Comparison of ENCODE assay signal across 22 cellular contexts in genomic region chr2:218051908-218052307, GRCh38. TPM values are rescaled to one million over a fixed set of nuclear protein-coding genes. Genes with fewer than 3 reads are reported as not detected.
DNase-seq lines count a peak whose midpoint lies in the region; FAIRE-seq and TF ChIP-seq lines count a peak whose summit lies in the region.
"Had no signal": no experiment of that assay in that cellular context is flagged by ENCODE, and none has a peak within 500 bp of the region (broad histone marks: within the 10 kb centered on the region; RNA-seq: fewer than 3 reads in every experiment).

No MANE protein-coding gene starts in this region.

- TF ChIP-seq EP300 in H1 (IDR thresholded peaks at IDR 0.05; ENCODE audit: borderline replicate concordance in 1 of 2, low read depth in 2 of 2, low read length in 2 of 2) = no peak

- no peaks in the 10 kb centered on the region for H3F3A ChIP-seq in GM23248 (ENCODE audit: insufficient read depth)

- H4K91ac ChIP-seq in H1 (replicated peaks; ENCODE audit: insufficient read length, low read length) = no peak overlapping the region

- no peak overlapping the region for H2AK5ac ChIP-seq in H1 (ENCODE audit: low read depth, low read length)

- H4K8ac ChIP-seq in H1 (ENCODE audit: extremely low read depth, insufficient read depth, low read length) = no peak overlapping the region

- H2BK12ac ChIP-seq in H1 (ENCODE audit: low read depth, low read length) = no peak overlapping the region

- H4K5ac ChIP-seq in H1 (ENCODE audit: insufficient read length, low read depth, low read length) = no peak overlapping the region

- TF ChIP-seq CTCF in OCI-LY3 (IDR thresholded peaks at IDR 0.05; ENCODE audit: low read depth, low read length) (no peak), H1 (IDR thresholded peaks at IDR 0.05; ENCODE audit: control extremely low read depth in 1 of 3, insufficient read depth in 1 of 3, low read depth in 1 of 3, low read length in 3 of 3) (no peak)

- peak overlapping the region; percentile 90 for H2AFZ ChIP-seq in OCI-LY3 (ENCODE audit: low read depth, low read length)
- no peak overlapping the region for H2AFZ ChIP-seq in H1 (ENCODE audit: low read length)
- H2AFZ ChIP-seq in GM23248 = no peak overlapping the region

- WGBS in H1 (ENCODE audit: extremely low coverage in 1 of 2, insufficient coverage in 1 of 2, insufficient read length in 1 of 2, insufficient replicate concordance in 2 of 2, low coverage in 1 of 2, low lambda C conversion rate in 2 of 2, missing lambda C conversion rate in 1 of 2), 2 experiments = 87% methylated on average over 3 of the region's 3 CpGs; no CpG with 5 or more reads in 1 of the 2 experiments
- WGBS in GM23248 (ENCODE audit: low coverage in 1 of 2, low lambda C conversion rate in 2 of 2, missing lambda C conversion rate in 2 of 2), 2 experiments = 63 to 66% methylated on average over 3 of the region's 3 CpGs

- H3K56ac ChIP-seq in H1 (replicated peaks; ENCODE audit: insufficient read length, low read depth, low read length) = no peak overlapping the region

- no peaks in the 10 kb centered on the region for H3K79me1 ChIP-seq in H1 (ENCODE audit: low read depth, low read length)

- H3K36me3 ChIP-seq in OCI-LY3 (replicated peaks; ENCODE audit: low read depth, low read length) (no peaks in the 10 kb centered on the region), H1 (ENCODE audit: control insufficient read depth in 2 of 4, insufficient read depth in 4 of 4, low read length in 3 of 4) (no peaks in the 10 kb centered on the region), GM23248 (ENCODE audit: low read depth) (no peaks in the 10 kb centered on the region)
- H3K36me3 ChIP-seq: BLaER1 had no signal

- H3K4me3 ChIP-seq in OCI-LY3 (ENCODE audit: low read length) (no peak overlapping the region), H1 (ENCODE audit: extremely low read depth in 1 of 4, insufficient read depth in 2 of 4, low read depth in 3 of 4, low read length in 4 of 4) (no peak overlapping the region), GM23248 (no peak overlapping the region)
- H3K4me3 ChIP-seq: BLaER1 had no signal

- H3K4me2 ChIP-seq in OCI-LY3 (ENCODE audit: low read length) = peak overlapping the region; percentile 22; the same call in 1 of the 2 replicates
- no peak overlapping the region for H3K4me2 ChIP-seq in H1 (ENCODE audit: insufficient read depth in 1 of 2, low read depth in 2 of 2, low read length in 2 of 2)
- H3K4me2 ChIP-seq in GM23248 (ENCODE audit: unreplicated experiment) = no peak overlapping the region
- H3K4me2 ChIP-seq: BLaER1 had no signal

- peak; percentile 28 for FAIRE-seq in H1 (lab: Jason Lieb, UNC)
- FAIRE-seq: G401.6, GM12892, GM19239 had no signal

- POLR2A ChIA-PET in H1 (lab: Charles Lee; ENCODE audit: partially characterized antibody) = no interaction called here

- H3K9me2 ChIP-seq in GM23248 (ENCODE audit: insufficient read depth) = no peaks in the 10 kb centered on the region

- H2BK20ac ChIP-seq in H1 (ENCODE audit: low read length) = no peak overlapping the region

- no peak overlapping the region for H3K23ac ChIP-seq in H1 (ENCODE audit: insufficient read length)

- H3K14ac ChIP-seq in H1 (ENCODE audit: insufficient read length) = no peak overlapping the region

- no peak overlapping the region for H3K18ac ChIP-seq in H1 (ENCODE audit: extremely low read depth, low read length)

- DNase-seq in AG20443 (ENCODE audit: low spot score) (peak; percentile 1), EH (ENCODE audit: low read depth) (peak; percentile 15), H1 (ENCODE audit: low read depth in 1 of 2, low spot score in 2 of 2) (no peak), NCI-H748 treated with DMSO at 0.1 percent for 48 hours (lab: John Stamatoyannopoulos, UW) (no peak), DMS153 treated with DMSO at 0.1 percent for 48 hours (lab: John Stamatoyannopoulos, UW; ENCODE audit: unreplicated experiment) (no peak), EL (no peak), GM23248 (no peak)
- DNase-seq: Caco-2; CD4-positive, CD25-positive, alpha-beta regulatory T cell; CD8-positive, alpha-beta T cell; DMS153; DMS79; H9 had no signal

- H4K20me1 ChIP-seq in OCI-LY3 (ENCODE audit: insufficient read depth, low read length) (no peaks in the 10 kb centered on the region), H1 (replicated peaks in 1 of 2; ENCODE audit: control insufficient read depth in 1 of 2, insufficient read depth in 2 of 2, low read length in 2 of 2) (no peaks in the 10 kb centered on the region), GM23248 (ENCODE audit: insufficient read depth) (no peaks in the 10 kb centered on the region)
- H4K20me1 ChIP-seq: BLaER1 had no signal

- H3K27me3 ChIP-seq in OCI-LY3 (ENCODE audit: low read depth, low read length) (no peaks in the 10 kb centered on the region), H1 (replicated peaks in 1 of 4; ENCODE audit: control insufficient read depth in 3 of 4, extremely low read depth in 1 of 4, insufficient read depth in 3 of 4, low read length in 3 of 4) (no peaks in the 10 kb centered on the region), GM23248 (replicated peaks; ENCODE audit: insufficient read depth) (peaks cover 86% of the 10 kb centered on the region)
- H3K27me3 ChIP-seq: BLaER1 had no signal

- H3K9ac ChIP-seq in OCI-LY3 (ENCODE audit: low read length) (no peak overlapping the region), H1 (replicated peaks in 1 of 4; ENCODE audit: extremely low read depth in 1 of 4, low read depth in 3 of 4, low read length in 3 of 4) (no peak overlapping the region), GM23248 (no peak overlapping the region)
- H3K9ac ChIP-seq: BLaER1 had no signal

- TF ChIP-seq POLR2A in H1 (IDR thresholded peaks at IDR 0.05; ENCODE audit: control extremely low read depth in 1 of 2, low read depth in 2 of 2, low read length in 2 of 2) = no peak

- H3K9me3 ChIP-seq in OCI-LY3 (ENCODE audit: insufficient read depth, low read length) = no peaks in the 10 kb centered on the region
- H3K9me3 ChIP-seq in H1 (ENCODE audit: insufficient read depth in 2 of 2, low read depth in 1 of 2, low read length in 1 of 2) = no peaks in the 10 kb centered on the region
- H3K9me3 ChIP-seq in GM23248 (ENCODE audit: low read depth) = peaks cover 2% of the 10 kb centered on the region
- H3K9me3 ChIP-seq: Caco-2 had no signal

- no peak for TF ChIP-seq RAD21 in H1 (IDR thresholded peaks at IDR 0.05 in 1 of 2, conservative IDR thresholded peaks at IDR 0.05 in 1 of 2; ENCODE audit: low read depth in 2 of 2, low read length in 2 of 2)

- CTCF ChIA-PET in H1 (lab: Charles Lee; ENCODE audit: partially characterized antibody) = interaction anchor here (0.7 to 2.2 kb wide), 2 partner anchors 16 to 266 kb away, joined by 4 to 8 read pairs; no protein-coding TSS in a partner anchor

- peaks cover 18% of the 10 kb centered on the region for H3K4me1 ChIP-seq in OCI-LY3 (ENCODE audit: low read length)
- no peaks in the 10 kb centered on the region for H3K4me1 ChIP-seq in H1 (replicated peaks in 1 of 4; ENCODE audit: control insufficient read depth in 3 of 4, insufficient read depth in 4 of 4, low read length in 3 of 4)
- no peaks in the 10 kb centered on the region for H3K4me1 ChIP-seq in GM23248 (ENCODE audit: insufficient read depth)
- H3K4me1 ChIP-seq: BLaER1, Caco-2 had no signal

- no peak overlapping the region for H3K4ac ChIP-seq in H1 (replicated peaks; ENCODE audit: insufficient read length, low read depth, low read length)

- no peaks in the 10 kb centered on the region for H3K23me2 ChIP-seq in H1 (ENCODE audit: low read depth, low read length)

- H2BK15ac ChIP-seq in H1 (ENCODE audit: low read length) = no peak overlapping the region

- no peak overlapping the region for H2BK120ac ChIP-seq in H1 (replicated peaks; ENCODE audit: low read depth, low read length)

- no peak overlapping the region for H3K27ac ChIP-seq in OCI-LY3 (ENCODE audit: low read length)
- 0 out of 2 replicates have a peak overlapping the region, but pooled peaks have one; percentile 32 for H3K27ac ChIP-seq in H1 (ENCODE audit: low read depth, low read length)
- H3K27ac ChIP-seq in GM23248 = no peak overlapping the region
- H3K27ac ChIP-seq: BLaER1, C4-2B had no signal

- in situ Hi-C loops in GM23248 (cut with MboI) = no loop called here

- no peak overlapping the region for H2BK5ac ChIP-seq in H1 (ENCODE audit: low read depth, low read length)

- H3K79me2 ChIP-seq in OCI-LY3 (ENCODE audit: low read length) (no peaks in the 10 kb centered on the region), H1 (ENCODE audit: control insufficient read depth in 1 of 2, insufficient read depth in 2 of 2, low read length in 2 of 2) (no peaks in the 10 kb centered on the region), GM23248 (ENCODE audit: insufficient read depth) (no peaks in the 10 kb centered on the region)

TF ChIP-seq in H1, 55 proteins besides CTCF, POLR2A, EP300 and RAD21 (continues in another document):
- TF ChIP-seq CREB1 (IDR thresholded peaks at IDR 0.05) = no peak
- TF ChIP-seq HDAC6 (IDR thresholded peaks at IDR 0.05; ENCODE audit: low read depth, low read length) = no peak
- no peak for TF ChIP-seq CHD1 (IDR thresholded peaks at IDR 0.05; ENCODE audit: low read depth, low read length)
- no peak for TF ChIP-seq SIRT6 (IDR thresholded peaks at IDR 0.05; ENCODE audit: low read length)

RNA-seq across cellular contexts. Expression of gene RUFY4, which starts 17.1 kb away (rescaled TPM):
- total RNA-seq in H1 (2021; fragmentation: NEBNext Ultra II Directional; extraction: Animal tissue kit (Norgen Biotek cat#: 25700)) = 0.32 TPM in 1 of 2 replicates, not detected in the other
- polyA plus RNA-seq in H1 (2011; rRNA removed) (0.38 and 0.66 TPM in 2 replicates), GM23248 (2016; fragmentation: Nextera tagmentation; extraction: Ambion mirVana) (not detected in 2 replicates)
- polyA plus RNA-seq in H1 (2011; cell fraction: cytosol; rRNA removed) = 1.0 TPM
- 3.6 TPM for polyA plus RNA-seq in H1 (2011; cell fraction: nucleus; rRNA removed)
- polyA plus RNA-seq in H1 (2012, experiment 1 of 2) = 0.32 to 1.1 TPM (median 0.71 TPM) in 4 replicates
- polyA plus RNA-seq in H1 (2012, experiment 2 of 2) = not detected
- polyA plus RNA-seq in H1 (2013, experiment 1 of 2) = 0.30 TPM
- polyA plus RNA-seq in H1 (2013, experiment 2 of 2) = 0.11 TPM
- 0.51 and 1.2 TPM in 2 replicates for polyA minus RNA-seq in H1 (2011; rRNA and poly(A)+ RNA removed)
- not detected for polyA minus RNA-seq in H1 (2011; cell fraction: cytosol; rRNA and poly(A)+ RNA removed)
- 1.5 TPM for polyA minus RNA-seq in H1 (2011; cell fraction: nucleus; rRNA and poly(A)+ RNA removed)
- not detected in 2 replicates for total RNA-seq in GM23248 (2014; rRNA removed; shearing (Covaris generic))
- total RNA-seq: A172, B cell, Caco-2, H4 had no signal

RNA-seq across cellular contexts. Expression of gene TNS1, which starts 49.1 kb away (rescaled TPM):
- total RNA-seq in H1 (2021; fragmentation: NEBNext Ultra II Directional; extraction: Animal tissue kit (Norgen Biotek cat#: 25700)) = 4.8 and 5.1 TPM in 2 replicates
- 1.5 and 1.9 TPM in 2 replicates for polyA plus RNA-seq in H1 (2011; rRNA removed)
- polyA plus RNA-seq in H1 (2011; cell fraction: cytosol; rRNA removed) = 1.3 TPM
- polyA plus RNA-seq in H1 (2011; cell fraction: nucleus; rRNA removed) = 7.3 TPM
- 2.0 to 2.7 TPM (median 2.3 TPM) in 4 replicates for polyA plus RNA-seq in H1 (2012, experiment 1 of 2)
- 1.1 TPM for polyA plus RNA-seq in H1 (2012, experiment 2 of 2)
- 1.9 TPM for polyA plus RNA-seq in H1 (2013, experiment 1 of 2)
- polyA plus RNA-seq in H1 (2013, experiment 2 of 2) = 2.0 TPM
- 11.6 and 19.6 TPM in 2 replicates for polyA minus RNA-seq in H1 (2011; rRNA and poly(A)+ RNA removed)
- polyA minus RNA-seq in H1 (2011; cell fraction: cytosol; rRNA and poly(A)+ RNA removed) = 4.1 TPM
- polyA minus RNA-seq in H1 (2011; cell fraction: nucleus; rRNA and poly(A)+ RNA removed) = 15.0 TPM
- total RNA-seq in GM23248 (2014; rRNA removed; shearing (Covaris generic)) = 99.3 and 104 TPM in 2 replicates
- 78.6 and 81.6 TPM in 2 replicates for polyA plus RNA-seq in GM23248 (2016; fragmentation: Nextera tagmentation; extraction: Ambion mirVana)
- total RNA-seq: CD8-positive, alpha-beta T cell had no signal
- polyA plus RNA-seq: CD4-positive, CD25-positive, alpha-beta regulatory T cell had no signal

Comparison
In these comparisons a context has a peak if more than half of its experiments do, and no peak if none do; other contexts are left out.
1. DNase-seq: peak in AG20443 (single experiment) and EH (single experiment); none in H1 (0 of 2), NCI-H748 treated with DMSO at 0.1 percent for 48 hours (single experiment), DMS153 treated with DMSO at 0.1 percent for 48 hours (single experiment), EL (single experiment) and GM23248 (single experiment).
2. RNA of gene TNS1, which starts 49.1 kb away (total RNA-seq): 99.3 to 104 TPM in GM23248; 4.8 to 5.1 TPM in H1; every median in the first group is over 10 times any median in the second.